ENCODE assay signal across 11 cellular contexts in genomic region chr15:36601497-36601932, GRCh38. TPM values are rescaled to one million over a fixed set of nuclear protein-coding genes. Genes with fewer than 3 reads are reported as not detected.
A peak's percentile ranks its signal among the peaks of the same experiment; 100 is the strongest.
DNase-seq lines count a peak whose midpoint lies in the region; ATAC-seq and TF ChIP-seq lines count a peak whose summit lies in the region.
"Had no signal": no experiment of that assay in that cellular context is flagged by ENCODE, and none has a peak within 500 bp of the region (broad histone marks: within the 10 kb centered on the region; RNA-seq: fewer than 3 reads in every experiment).

No MANE protein-coding gene starts in this region.

- intact Hi-C loops in psoas muscle (cut with DNase I) = no loop called here

- ATAC-seq in HG03159 (IDR thresholded peaks at IDR 0.05; ENCODE audit: unreplicated experiment) (peak; percentile 77), psoas muscle (peak; percentile 85 to 89 (median 86)), GM21723 (IDR thresholded peaks at IDR 0.05; ENCODE audit: unreplicated experiment) (no peak)

- peak overlapping the region; percentile 87 for H3K27ac ChIP-seq in psoas muscle
- H3K27ac ChIP-seq: neutrophil, testis had no signal

- no peaks in the 10 kb centered on the region for H3K27me3 ChIP-seq in psoas muscle (ENCODE audit: insufficient read depth in 3 of 3, low read length in 2 of 3)
- H3K27me3 ChIP-seq: neutrophil, testis had no signal

- TF ChIP-seq CTCF in epithelial cell of proximal tubule (conservative IDR thresholded peaks at IDR 0.05; ENCODE audit: low read depth, low read length) (no peak), psoas muscle (IDR thresholded peaks at IDR 0.05) (no peak)

- no peaks in the 10 kb centered on the region for H3K36me3 ChIP-seq in psoas muscle (ENCODE audit: insufficient read depth in 1 of 2, low read depth in 1 of 2)
- H3K36me3 ChIP-seq: neutrophil had no signal

- peak; percentile 77 for DNase-seq in GM04504 (ENCODE audit: low read depth)
- peak; percentile 16 for DNase-seq in epithelial cell of proximal tubule (ENCODE audit: low read depth)
- DNase-seq in psoas muscle = peak; percentile 48 to 53
- no peak for DNase-seq in amniotic stem cell (lab: John Stamatoyannopoulos, UW)
- no peak for DNase-seq in cerebellar nuclear complex (lab: John Stamatoyannopoulos, UW)
- DNase-seq in NK-92 treated with Interleukin-12 subunit alpha and Interleukin-12 subunit beta, amount 100 ng/mL, for 24 hours (lab: John Stamatoyannopoulos, UW) = no peak
- DNase-seq: DMS53, testis had no signal

- H3K9me3 ChIP-seq in psoas muscle = no peaks in the 10 kb centered on the region
- H3K9me3 ChIP-seq: neutrophil, testis had no signal

- 22 to 33% (median 25%) methylated on average over 4 of the region's 4 CpGs for WGBS in psoas muscle, 3 donors

- no peak overlapping the region for H3K4me3 ChIP-seq in epithelial cell of proximal tubule (ENCODE audit: low read depth, low read length)
- H3K4me3 ChIP-seq in psoas muscle = peak overlapping the region; percentile 42
- H3K4me3 ChIP-seq: testis had no signal

- H3K4me1 ChIP-seq in psoas muscle = peaks cover 61% of the 10 kb centered on the region
- H3K4me1 ChIP-seq: testis had no signal

RNA-seq across cellular contexts. Expression of gene CDIN1, which starts 22.1 kb away (rescaled TPM):
- total RNA-seq in epithelial cell of proximal tubule = 17.1 and 39.6 TPM in 2 replicates
- total RNA-seq in psoas muscle = 10 to 100 TPM; 11.8 to 43.2 (median 22.7) TPM
- polyA plus RNA-seq in psoas muscle = 10 to 100 TPM in 1 of 3 donors, 1 to 10 TPM in 2; 7.5 to 12.9 (median 9.5) TPM

Comparison
In these comparisons a context has a peak if more than half of its experiments do, and no peak if none do; other contexts are left out.
1. DNase-seq: peak in GM04504 (single experiment), epithelial cell of proximal tubule (single experiment) and psoas muscle (2 of 2); none in amniotic stem cell (single experiment), cerebellar nuclear complex (0 of 2) and NK-92 treated with Interleukin-12 subunit alpha and Interleukin-12 subunit beta, amount 100 ng/mL, for 24 hours (single experiment).